In the genomic region with DNA sequence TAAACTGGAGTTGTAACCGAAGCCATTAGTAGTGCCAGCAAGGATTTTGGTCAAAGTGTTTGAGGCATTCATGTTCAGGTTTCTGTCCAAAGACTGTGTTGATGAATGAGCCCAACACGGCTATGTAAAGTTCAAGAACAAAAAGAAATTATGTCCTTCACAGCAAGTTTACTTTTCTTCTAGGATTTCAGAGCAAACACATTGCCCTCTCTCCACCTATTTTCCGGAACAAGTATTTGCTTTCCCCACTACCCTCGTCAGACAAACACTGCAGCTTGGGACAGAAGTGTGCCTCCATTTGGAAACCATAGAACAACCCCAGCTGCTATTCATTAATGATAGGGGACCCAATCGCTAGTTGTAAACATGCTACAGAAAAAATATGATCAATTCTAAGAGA, we compare ENCODE assay signal across 15 cellular contexts.
DNase-seq lines count a peak whose midpoint lies in the region; ATAC-seq and TF ChIP-seq lines count a peak whose summit lies in the region.
"Had no signal": no experiment of that assay in that cellular context is flagged by ENCODE, and none has a peak within 500 bp of the region (broad histone marks: within the 10 kb centered on the region; RNA-seq: fewer than 3 reads in every experiment).

No MANE protein-coding gene starts in this region.

- H4K20me1 ChIP-seq in GM23338 (replicated peaks; ENCODE audit: insufficient read depth) (no peaks in the 10 kb centered on the region), neural progenitor cell (ENCODE audit: low read depth) (no peaks in the 10 kb centered on the region)

- no peaks in the 10 kb centered on the region for H3K27me3 ChIP-seq in CD4-positive, CD25-positive, alpha-beta regulatory T cell (ENCODE audit: control insufficient read depth, insufficient read depth, low read length)
- no peaks in the 10 kb centered on the region for H3K27me3 ChIP-seq in GM23338 (ENCODE audit: insufficient read depth)
- H3K27me3 ChIP-seq in neural progenitor cell = no peaks in the 10 kb centered on the region
- H3K27me3 ChIP-seq in brain microvascular endothelial cell (replicated peaks) = no peaks in the 10 kb centered on the region
- H3K27me3 ChIP-seq: Peyer's patch, transverse colon had no signal

- no peaks in the 10 kb centered on the region for H3K36me3 Mint-ChIP-seq in CD4-positive, CD25-positive, alpha-beta regulatory T cell
- no peaks in the 10 kb centered on the region for H3K36me3 Mint-ChIP-seq in GM23338 (ENCODE audit: low read depth)
- H3K36me3 Mint-ChIP-seq in chondrocyte (ENCODE audit: low read depth) = peaks cover under 1% of the 10 kb centered on the region
- H3K36me3 Mint-ChIP-seq in neural progenitor cell = no peaks in the 10 kb centered on the region

- H2AFZ ChIP-seq in GM23338 = no peak overlapping the region
- peak overlapping the region; percentile 13 for H2AFZ ChIP-seq in neural progenitor cell (replicated peaks)

- TF ChIP-seq CTCF in GM23338 (conservative IDR thresholded peaks at IDR 0.05; ENCODE audit: low read depth in 2 of 2) (no peak), chondrocyte (IDR thresholded peaks at IDR 0.05) (no peak), neural progenitor cell (IDR thresholded peaks at IDR 0.05) (no peak), brain microvascular endothelial cell (IDR thresholded peaks at IDR 0.05; ENCODE audit: low read depth, low read length, missing control alignments) (no peak)

- peak overlapping the region; percentile 7 for H3K4me3 ChIP-seq in CD4-positive, CD25-positive, alpha-beta regulatory T cell (ENCODE audit: low read depth, low read length)
- H3K4me3 ChIP-seq in GM23338 (no peak overlapping the region), neural progenitor cell (no peak overlapping the region), brain microvascular endothelial cell (ENCODE audit: low read depth, low read length) (no peak overlapping the region)
- H3K4me3 ChIP-seq: Peyer's patch, transverse colon had no signal

- no peak for ATAC-seq in CD4-positive, CD25-positive, alpha-beta regulatory T cell (ENCODE audit: low read depth in 2 of 2)
- no peak for ATAC-seq in GM23338
- no peak for ATAC-seq in left lobe of liver

- no peaks in the 10 kb centered on the region for H3K9me2 ChIP-seq in GM23338 (ENCODE audit: insufficient read depth)

- H3K9ac ChIP-seq in neural progenitor cell = no peak overlapping the region

- H3K36me3 ChIP-seq in CD4-positive, CD25-positive, alpha-beta regulatory T cell (ENCODE audit: control insufficient read depth, insufficient read depth, low read length) = no peaks in the 10 kb centered on the region
- H3K36me3 ChIP-seq in GM23338 (ENCODE audit: insufficient read depth) (no peaks in the 10 kb centered on the region), neural progenitor cell (no peaks in the 10 kb centered on the region), brain microvascular endothelial cell (replicated peaks) (no peaks in the 10 kb centered on the region)
- H3K36me3 ChIP-seq: Peyer's patch, transverse colon, WERI-Rb-1 had no signal

- peaks cover 8 to 36% (median 23%) of the 10 kb centered on the region in 4 donors for H3K4me1 Mint-ChIP-seq in CD4-positive, CD25-positive, alpha-beta regulatory T cell
- H3K4me1 Mint-ChIP-seq in GM23338 (peaks cover 17% of the 10 kb centered on the region; the same call in 2 of the 3 replicates), chondrocyte (ENCODE audit: low read depth) (peaks cover 80% of the 10 kb centered on the region), neural progenitor cell (peaks cover 2% of the 10 kb centered on the region)

- H3F3A ChIP-seq in GM23338 (replicated peaks; ENCODE audit: low read depth) (no peaks in the 10 kb centered on the region), neural progenitor cell (ENCODE audit: low read depth) (no peaks in the 10 kb centered on the region)

- H3K79me2 ChIP-seq in GM23338 (replicated peaks; ENCODE audit: insufficient read depth) (no peaks in the 10 kb centered on the region), neural progenitor cell (ENCODE audit: low read depth) (no peaks in the 10 kb centered on the region)

- peak overlapping the region in 2 of 3 donors; percentile 2 to 38 for H3K27ac Mint-ChIP-seq in CD4-positive, CD25-positive, alpha-beta regulatory T cell
- H3K27ac Mint-ChIP-seq in GM23338 (peak overlapping the region; percentile 60; the same call in 1 of the 2 replicates), chondrocyte (ENCODE audit: unreplicated experiment) (peak overlapping the region; percentile 96), neural progenitor cell (no peak overlapping the region)

- H3K9me3 ChIP-seq in CD4-positive, CD25-positive, alpha-beta regulatory T cell (ENCODE audit: control insufficient read depth in 2 of 2, low read length in 2 of 2) = no peaks in the 10 kb centered on the region
- no peaks in the 10 kb centered on the region for H3K9me3 ChIP-seq in neural progenitor cell (ENCODE audit: low read depth)
- H3K9me3 ChIP-seq: Peyer's patch, transverse colon had no signal

- H3K27me3 Mint-ChIP-seq in CD4-positive, CD25-positive, alpha-beta regulatory T cell = no peaks in the 10 kb centered on the region
- H3K27me3 Mint-ChIP-seq in GM23338 (ENCODE audit: insufficient read depth, low read depth, poor library complexity) = no peaks in the 10 kb centered on the region
- H3K27me3 Mint-ChIP-seq in chondrocyte (ENCODE audit: low read depth) = no peaks in the 10 kb centered on the region
- no peaks in the 10 kb centered on the region for H3K27me3 Mint-ChIP-seq in neural progenitor cell (ENCODE audit: insufficient read depth, low read depth)

- in situ Hi-C loops in brain microvascular endothelial cell (cut with HindIII; ENCODE audit: low pct_ligation_motif_present, low sequenced_read_pairs) = no loop called here

- H3K4me1 ChIP-seq in CD4-positive, CD25-positive, alpha-beta regulatory T cell (ENCODE audit: control insufficient read depth, insufficient read depth, low read length, poor library complexity, severe bottlenecking) = no peaks in the 10 kb centered on the region
- H3K4me1 ChIP-seq in GM23338 (ENCODE audit: insufficient read depth) (peaks cover 14% of the 10 kb centered on the region), neural progenitor cell (no peaks in the 10 kb centered on the region)
- H3K4me1 ChIP-seq: Peyer's patch had no signal

- H3K4me3 Mint-ChIP-seq in CD4-positive, CD25-positive, alpha-beta regulatory T cell = no peak overlapping the region
- H3K4me3 Mint-ChIP-seq in GM23338 (no peak overlapping the region), chondrocyte (ENCODE audit: unreplicated experiment) (peak overlapping the region; percentile 24), neural progenitor cell (no peak overlapping the region)

- DNase-seq in CD4-positive, CD25-positive, alpha-beta regulatory T cell = no peak
- DNase-seq in GM23338 (ENCODE audit: low spot score) (no peak), chondrocyte (ENCODE audit: low spot score) (no peak), neural progenitor cell (ENCODE audit: low spot score) (no peak), NCI-H1048 (lab: John Stamatoyannopoulos, UW) (no peak), left lobe of liver (ENCODE audit: low spot score) (no peak), pons (ENCODE audit: low spot score) (no peak), brain microvascular endothelial cell (no peak)
- DNase-seq: activated effector memory CD4-positive, alpha-beta T cell treated with anti-CD3 and anti-CD28 coated beads, Interleukin-2, amount 50 U/mL, for 16 hours; erythroblast; NCI-H2029; occipital lobe; Peyer's patch; transverse colon; WERI-Rb-1 had no signal

- no peak overlapping the region for H3K27ac ChIP-seq in CD4-positive, CD25-positive, alpha-beta regulatory T cell (ENCODE audit: insufficient read depth, low read length, poor library complexity, severe bottlenecking)
- H3K27ac ChIP-seq in GM23338 (ENCODE audit: low read depth) = peak overlapping the region; percentile 7; the same call in 1 of the 2 replicates
- no peak overlapping the region for H3K27ac ChIP-seq in neural progenitor cell
- no peak overlapping the region for H3K27ac ChIP-seq in brain microvascular endothelial cell
- H3K27ac ChIP-seq: Peyer's patch, WERI-Rb-1 had no signal

- peaks cover 0 to 1% (median 0%) of the 10 kb centered on the region in 7 donors for H3K9me3 Mint-ChIP-seq in CD4-positive, CD25-positive, alpha-beta regulatory T cell
- H3K9me3 Mint-ChIP-seq in GM23338 (no peaks in the 10 kb centered on the region), chondrocyte (ENCODE audit: low read depth) (no peaks in the 10 kb centered on the region), neural progenitor cell (no peaks in the 10 kb centered on the region)

- H3K4me2 ChIP-seq in GM23338 (no peak overlapping the region), neural progenitor cell (no peak overlapping the region)

TF ChIP-seq in GM23338, 12 proteins besides CTCF, POLR2A, EP300 and RAD21:
- TF ChIP-seq EZH2phosphoT487 (IDR thresholded peaks at IDR 0.05; ENCODE audit: unreplicated experiment) = no peak
- TF ChIP-seq POLR2AphosphoS5 (IDR thresholded peaks at IDR 0.05; ENCODE audit: low read depth) = no peak
- TF ChIP-seq, protein P1, sequence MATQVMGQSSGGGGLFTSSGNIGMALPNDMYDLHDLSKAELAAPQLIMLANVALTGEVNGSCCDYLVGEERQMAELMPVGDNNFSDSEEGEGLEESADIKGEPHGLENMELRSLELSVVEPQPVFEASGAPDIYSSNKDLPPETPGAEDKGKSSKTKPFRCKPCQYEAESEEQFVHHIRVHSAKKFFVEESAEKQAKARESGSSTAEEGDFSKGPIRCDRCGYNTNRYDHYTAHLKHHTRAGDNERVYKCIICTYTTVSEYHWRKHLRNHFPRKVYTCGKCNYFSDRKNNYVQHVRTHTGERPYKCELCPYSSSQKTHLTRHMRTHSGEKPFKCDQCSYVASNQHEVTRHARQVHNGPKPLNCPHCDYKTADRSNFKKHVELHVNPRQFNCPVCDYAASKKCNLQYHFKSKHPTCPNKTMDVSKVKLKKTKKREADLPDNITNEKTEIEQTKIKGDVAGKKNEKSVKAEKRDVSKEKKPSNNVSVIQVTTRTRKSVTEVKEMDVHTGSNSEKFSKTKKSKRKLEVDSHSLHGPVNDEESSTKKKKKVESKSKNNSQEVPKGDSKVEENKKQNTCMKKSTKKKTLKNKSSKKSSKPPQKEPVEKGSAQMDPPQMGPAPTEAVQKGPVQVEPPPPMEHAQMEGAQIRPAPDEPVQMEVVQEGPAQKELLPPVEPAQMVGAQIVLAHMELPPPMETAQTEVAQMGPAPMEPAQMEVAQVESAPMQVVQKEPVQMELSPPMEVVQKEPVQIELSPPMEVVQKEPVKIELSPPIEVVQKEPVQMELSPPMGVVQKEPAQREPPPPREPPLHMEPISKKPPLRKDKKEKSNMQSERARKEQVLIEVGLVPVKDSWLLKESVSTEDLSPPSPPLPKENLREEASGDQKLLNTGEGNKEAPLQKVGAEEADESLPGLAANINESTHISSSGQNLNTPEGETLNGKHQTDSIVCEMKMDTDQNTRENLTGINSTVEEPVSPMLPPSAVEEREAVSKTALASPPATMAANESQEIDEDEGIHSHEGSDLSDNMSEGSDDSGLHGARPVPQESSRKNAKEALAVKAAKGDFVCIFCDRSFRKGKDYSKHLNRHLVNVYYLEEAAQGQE (IDR thresholded peaks at IDR 0.05; ENCODE audit: unreplicated experiment) = no peak
- TF ChIP-seq ZNF114 (CRISPR knock-in tag; IDR thresholded peaks at IDR 0.05) = no peak
- no peak for TF ChIP-seq EZH2 (IDR thresholded peaks at IDR 0.05; ENCODE audit: low read depth, unreplicated experiment)
- TF ChIP-seq JUNB (IDR thresholded peaks at IDR 0.05; ENCODE audit: unreplicated experiment) = no peak
- no peak for TF ChIP-seq NANOG (IDR thresholded peaks at IDR 0.05; ENCODE audit: borderline replicate concordance)
